In genomic region chr10:69963835-69964710, GRCh38 we compare ENCODE assay signal across 14 cellular contexts.
"Had no signal": no experiment of that assay in that cellular context is flagged by ENCODE, and none has a peak within 500 bp of the region (broad histone marks: within the 10 kb centered on the region; RNA-seq: fewer than 3 reads in every experiment).

No MANE protein-coding gene starts in this region.

- FAIRE-seq: TTC549 had no signal

- H3K27ac ChIP-seq: coronary artery, gastrocnemius medialis, heart left ventricle, neutrophil, transverse colon, vagina had no signal

- H3K36me3 ChIP-seq: gastrocnemius medialis, heart left ventricle, neutrophil, transverse colon, vagina had no signal

- H3K9me3 ChIP-seq: gastrocnemius medialis, heart left ventricle, neutrophil, transverse colon, vagina had no signal

- H3K4me3 ChIP-seq: coronary artery, gastrocnemius medialis, heart left ventricle, transverse colon, vagina had no signal

- DNase-seq: activated CD4-positive, alpha-beta T cell treated with anti-CD3 and anti-CD28 coated beads, Interleukin-2, amount 50 U/mL, for 4 hours; activated naive CD4-positive, alpha-beta T cell treated with anti-CD3 and anti-CD28 coated beads for 36 hours; activated T-cell treated with anti-CD3 and anti-CD28 coated beads, Interleukin-2, amount 50 U/mL, for 4 hours; gastrocnemius medialis; kidney glomerular epithelial cell; left ventricle myocardium superior; naive thymus-derived CD8-positive, alpha-beta T cell; stimulated activated naive CD4-positive, alpha-beta T cell; transverse colon had no signal

- H3K4me1 ChIP-seq: gastrocnemius medialis, vagina had no signal

- ATAC-seq: activated T-cell treated with anti-CD3 and anti-CD28 coated beads, Interleukin-2, amount 50 U/mL, for 4 hours; gastrocnemius medialis; heart left ventricle; left ventricle myocardium superior; naive thymus-derived CD8-positive, alpha-beta T cell had no signal

- H3K27me3 ChIP-seq: gastrocnemius medialis, transverse colon, vagina had no signal
